Comparison of ENCODE assay signal across 22 cellular contexts in genomic region chr16:4077083-4077714, GRCh38. TPM values are rescaled to one million over a fixed set of nuclear protein-coding genes. Genes with fewer than 3 reads are reported as not detected.
A peak's percentile ranks its signal among the peaks of the same experiment; 100 is the strongest.
DNase-seq lines count a peak whose midpoint lies in the region; ATAC-seq, FAIRE-seq and TF ChIP-seq lines count a peak whose summit lies in the region.
"Had no signal": no experiment of that assay in that cellular context is flagged by ENCODE, and none has a peak within 500 bp of the region (broad histone marks: within the 10 kb centered on the region; RNA-seq: fewer than 3 reads in every experiment).

No MANE protein-coding gene starts in this region.

- CTCF ChIA-PET in H1 (lab: Charles Lee; ENCODE audit: partially characterized antibody) = no interaction called here

- no peak overlapping the region for H2BK120ac ChIP-seq in H1 (replicated peaks; ENCODE audit: low read depth, low read length)

- no peak for FAIRE-seq in H1 (lab: Jason Lieb, UNC)
- FAIRE-seq: GM12892 had no signal

- no peaks in the 10 kb centered on the region for H4K20me1 ChIP-seq in H1 (replicated peaks in 1 of 2; ENCODE audit: control insufficient read depth in 1 of 2, insufficient read depth in 2 of 2, low read length in 2 of 2)

- H2AFZ ChIP-seq in H1 (ENCODE audit: low read length) = no peak overlapping the region
- H2AFZ ChIP-seq: GM23248 had no signal

- no peaks in the 10 kb centered on the region for H3K9me3 ChIP-seq in H1 (ENCODE audit: insufficient read depth in 2 of 2, low read depth in 1 of 2, low read length in 1 of 2)
- H3K9me3 ChIP-seq: Peyer's patch, SJSA1, transverse colon had no signal

- POLR2A ChIA-PET in H1 (lab: Charles Lee; ENCODE audit: partially characterized antibody) = no interaction called here

- no peaks in the 10 kb centered on the region for H3K79me1 ChIP-seq in H1 (ENCODE audit: low read depth, low read length)

- H3K4me3 ChIP-seq in H1 (ENCODE audit: extremely low read depth in 1 of 4, insufficient read depth in 2 of 4, low read depth in 3 of 4, low read length in 4 of 4) = no peak overlapping the region
- H3K4me3 ChIP-seq: GM23248, Peyer's patch, SJSA1, transverse colon had no signal

- no peaks in the 10 kb centered on the region for H3K27me3 ChIP-seq in H1 (replicated peaks in 1 of 4; ENCODE audit: control insufficient read depth in 3 of 4, extremely low read depth in 1 of 4, insufficient read depth in 3 of 4, low read length in 3 of 4)
- H3K27me3 ChIP-seq: Peyer's patch, SJSA1, transverse colon had no signal

- no peak for TF ChIP-seq EP300 in H1 (IDR thresholded peaks at IDR 0.05; ENCODE audit: borderline replicate concordance in 1 of 2, low read depth in 2 of 2, low read length in 2 of 2)

- no peak for TF ChIP-seq POLR2A in H1 (IDR thresholded peaks at IDR 0.05; ENCODE audit: control extremely low read depth in 1 of 2, low read depth in 2 of 2, low read length in 2 of 2)

- no peak overlapping the region for H3K23ac ChIP-seq in H1 (ENCODE audit: insufficient read length)

- H3K9ac ChIP-seq in H1 (replicated peaks in 1 of 4; ENCODE audit: extremely low read depth in 1 of 4, low read depth in 3 of 4, low read length in 3 of 4) = no peak overlapping the region
- H3K9ac ChIP-seq: GM23248 had no signal

- no peak for ATAC-seq in HG03457 (IDR thresholded peaks at IDR 0.05; ENCODE audit: unreplicated experiment)
- ATAC-seq: right cardiac atrium; stimulated activated naive B cell treated with anti-CD40 and anti-IgM and Interleukin-4, amounts not matched to agents 10 μg/mL and 1 μg/mL and 100 μg/mL, for 72 hours; T-helper 17 cell had no signal

- H3K4ac ChIP-seq in H1 (replicated peaks; ENCODE audit: insufficient read length, low read depth, low read length) = no peak overlapping the region

- no peaks in the 10 kb centered on the region for H3K36me3 ChIP-seq in H1 (ENCODE audit: control insufficient read depth in 2 of 4, insufficient read depth in 4 of 4, low read length in 3 of 4)
- H3K36me3 ChIP-seq: Peyer's patch, SJSA1, transverse colon had no signal

- no peak overlapping the region for H3K56ac ChIP-seq in H1 (replicated peaks; ENCODE audit: insufficient read length, low read depth, low read length)

- DNase-seq in stimulated activated CD4-positive, alpha-beta T cell treated with anti-CD3 and anti-CD28 coated beads, Interleukin-15, amount 100 ng/mL, for 24 hours = peak; percentile 18
- DNase-seq in stimulated activated CD4-positive, alpha-beta T cell treated with anti-CD3 and anti-CD28 coated beads, Interleukin-12 subunit alpha, Interleukin-12 subunit beta, amount 100 ng/mL, for 4 hours = no peak
- peak; percentile 35 for DNase-seq in SW480 (ENCODE audit: low spot score)
- no peak for DNase-seq in H1 (ENCODE audit: low read depth in 1 of 2, low spot score in 2 of 2)
- no peak for DNase-seq in NK-92 treated with Interleukin-12 subunit alpha and Interleukin-12 subunit beta, amount 100 ng/mL, for 24 hours (lab: John Stamatoyannopoulos, UW)
- no peak for DNase-seq in stimulated activated CD4-positive, alpha-beta T cell treated with anti-CD3 and anti-CD28 coated beads, Interleukin-4, amount 100 ng/mL, for 1 hour
- DNase-seq: aorta; COR-L47; DND-41; effector CD4-positive, alpha-beta T cell; GM23248; KG1; kidney glomerular epithelial cell; NCI-H187; Peyer's patch; right cardiac atrium; stimulated activated naive B cell treated with anti-CD40 and anti-IgM and Interleukin-4, amounts not matched to agents 10 μg/mL and 1 μg/mL and 100 μg/mL, for 72 hours; T-helper 17 cell; transverse colon had no signal

- H3K27ac ChIP-seq in H1 (ENCODE audit: low read depth, low read length) = no peak overlapping the region
- H3K27ac ChIP-seq: GM23248, Peyer's patch, SJSA1, transverse colon had no signal

- WGBS in H1 (ENCODE audit: extremely low coverage in 1 of 2, insufficient coverage in 1 of 2, insufficient read length in 1 of 2, insufficient replicate concordance in 2 of 2, low coverage in 1 of 2, low lambda C conversion rate in 2 of 2, missing lambda C conversion rate in 1 of 2), 2 experiments = 82% methylated on average over 8 of the region's 8 CpGs; no CpG with 5 or more reads in 1 of the 2 experiments

- no peak for TF ChIP-seq CTCF in H1 (IDR thresholded peaks at IDR 0.05; ENCODE audit: control extremely low read depth in 1 of 3, insufficient read depth in 1 of 3, low read depth in 1 of 3, low read length in 3 of 3)

- H4K91ac ChIP-seq in H1 (replicated peaks; ENCODE audit: insufficient read length, low read length) = no peak overlapping the region

- no peak overlapping the region for H2BK15ac ChIP-seq in H1 (ENCODE audit: low read length)

- H2BK5ac ChIP-seq in H1 (ENCODE audit: low read depth, low read length) = peak overlapping the region; percentile 71; the same call in 1 of the 2 replicates

- no peak overlapping the region for H4K5ac ChIP-seq in H1 (ENCODE audit: insufficient read length, low read depth, low read length)

- H3K4me1 ChIP-seq in H1 (replicated peaks in 1 of 4; ENCODE audit: control insufficient read depth in 3 of 4, insufficient read depth in 4 of 4, low read length in 3 of 4) = peaks cover under 1 to 8% (median 5%) of the 10 kb centered on the region in 4 experiments; a peak in 4 of 7 replicates

- H2BK20ac ChIP-seq in H1 (ENCODE audit: low read length) = no peak overlapping the region

- no peaks in the 10 kb centered on the region for H3K79me2 ChIP-seq in H1 (ENCODE audit: control insufficient read depth in 1 of 2, insufficient read depth in 2 of 2, low read length in 2 of 2)

- peak overlapping the region; percentile 63 for H2BK12ac ChIP-seq in H1 (ENCODE audit: low read depth, low read length)

- no peak overlapping the region for H4K8ac ChIP-seq in H1 (ENCODE audit: extremely low read depth, insufficient read depth, low read length)

- no peak overlapping the region for H3K14ac ChIP-seq in H1 (ENCODE audit: insufficient read length)

- no peak overlapping the region for H2AK5ac ChIP-seq in H1 (ENCODE audit: low read depth, low read length)

- H3K4me2 ChIP-seq in H1 (ENCODE audit: insufficient read depth in 1 of 2, low read depth in 2 of 2, low read length in 2 of 2) = no peak overlapping the region

- no peaks in the 10 kb centered on the region for H3K23me2 ChIP-seq in H1 (ENCODE audit: low read depth, low read length)

- no peak for TF ChIP-seq RAD21 in H1 (IDR thresholded peaks at IDR 0.05 in 1 of 2, conservative IDR thresholded peaks at IDR 0.05 in 1 of 2; ENCODE audit: low read depth in 2 of 2, low read length in 2 of 2)

- H3K18ac ChIP-seq in H1 (ENCODE audit: extremely low read depth, low read length) = no peak overlapping the region; the same call in 1 of the 2 replicates

TF ChIP-seq in H1, 55 proteins besides CTCF, POLR2A, EP300 and RAD21:
- no peak for TF ChIP-seq KDM1A (IDR thresholded peaks at IDR 0.05; ENCODE audit: borderline replicate concordance, low read length)
- no peak for TF ChIP-seq PHF8 (conservative IDR thresholded peaks at IDR 0.05; ENCODE audit: low read depth, low read length)
- TF ChIP-seq KDM4A (IDR thresholded peaks at IDR 0.05; ENCODE audit: low read depth, low read length, severe bottlenecking) = no peak
- no peak for TF ChIP-seq SIX5 (IDR thresholded peaks at IDR 0.05; ENCODE audit: low read depth, low read length)
- TF ChIP-seq, protein P1, sequence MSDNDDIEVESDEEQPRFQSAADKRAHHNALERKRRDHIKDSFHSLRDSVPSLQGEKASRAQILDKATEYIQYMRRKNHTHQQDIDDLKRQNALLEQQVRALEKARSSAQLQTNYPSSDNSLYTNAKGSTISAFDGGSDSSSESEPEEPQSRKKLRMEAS (IDR thresholded peaks at IDR 0.05) = no peak
- TF ChIP-seq TEAD4 (IDR thresholded peaks at IDR 0.05; ENCODE audit: low read depth, low read length) = no peak
- no peak for TF ChIP-seq CTBP2 (IDR thresholded peaks at IDR 0.05; ENCODE audit: borderline replicate concordance, insufficient read depth, insufficient read length, low read length)
- TF ChIP-seq ASH2L (IDR thresholded peaks at IDR 0.05; ENCODE audit: low read length) = no peak
- TF ChIP-seq USF2 (IDR thresholded peaks at IDR 0.05; ENCODE audit: low read length) = no peak
- no peak for TF ChIP-seq JUN (IDR thresholded peaks at IDR 0.05; ENCODE audit: low read depth, low read length)
- TF ChIP-seq GABPA (IDR thresholded peaks at IDR 0.05; ENCODE audit: borderline replicate concordance, insufficient read depth, low read length) = no peak

RNA-seq across cellular contexts. Expression of gene ADCY9, which starts 39.0 kb away (rescaled TPM):
- total RNA-seq in H1 (2021; fragmentation: NEBNext Ultra II Directional; extraction: Animal tissue kit (Norgen Biotek cat#: 25700)) = 13.1 and 13.4 TPM in 2 replicates
- polyA plus RNA-seq in H1 (2011; rRNA removed) = 5.4 and 10.5 TPM in 2 replicates
- 4.9 TPM for polyA plus RNA-seq in H1 (2011; cell fraction: cytosol; rRNA removed)
- polyA plus RNA-seq in H1 (2011; cell fraction: nucleus; rRNA removed) = 11.9 TPM
- 5.1 to 6.7 TPM (median 5.5 TPM) in 4 replicates for polyA plus RNA-seq in H1 (2012, experiment 1 of 2)
- 4.0 TPM for polyA plus RNA-seq in H1 (2012, experiment 2 of 2)
- 9.1 TPM for polyA plus RNA-seq in H1 (2013, experiment 1 of 2)
- polyA plus RNA-seq in H1 (2013, experiment 2 of 2) = 10.1 TPM
- 8.1 and 11.4 TPM in 2 replicates for polyA minus RNA-seq in H1 (2011; rRNA and poly(A)+ RNA removed)
- polyA minus RNA-seq in H1 (2011; cell fraction: cytosol; rRNA and poly(A)+ RNA removed) = 21.2 TPM
- polyA minus RNA-seq in H1 (2011; cell fraction: nucleus; rRNA and poly(A)+ RNA removed) = 9.9 TPM

Comparison
In these comparisons a context has a peak if more than half of its experiments do, and no peak if none do; other contexts are left out.
1. DNase-seq: peak in stimulated activated CD4-positive, alpha-beta T cell treated with anti-CD3 and anti-CD28 coated beads, Interleukin-15, amount 100 ng/mL, for 24 hours (single experiment) and SW480 (single experiment); none in stimulated activated CD4-positive, alpha-beta T cell treated with anti-CD3 and anti-CD28 coated beads, Interleukin-12 subunit alpha, Interleukin-12 subunit beta, amount 100 ng/mL, for 4 hours (single experiment), H1 (0 of 2), NK-92 treated with Interleukin-12 subunit alpha and Interleukin-12 subunit beta, amount 100 ng/mL, for 24 hours (single experiment) and stimulated activated CD4-positive, alpha-beta T cell treated with anti-CD3 and anti-CD28 coated beads, Interleukin-4, amount 100 ng/mL, for 1 hour (single experiment).